Comparison of ENCODE assay signal across 10 cellular contexts in the genomic region with DNA sequence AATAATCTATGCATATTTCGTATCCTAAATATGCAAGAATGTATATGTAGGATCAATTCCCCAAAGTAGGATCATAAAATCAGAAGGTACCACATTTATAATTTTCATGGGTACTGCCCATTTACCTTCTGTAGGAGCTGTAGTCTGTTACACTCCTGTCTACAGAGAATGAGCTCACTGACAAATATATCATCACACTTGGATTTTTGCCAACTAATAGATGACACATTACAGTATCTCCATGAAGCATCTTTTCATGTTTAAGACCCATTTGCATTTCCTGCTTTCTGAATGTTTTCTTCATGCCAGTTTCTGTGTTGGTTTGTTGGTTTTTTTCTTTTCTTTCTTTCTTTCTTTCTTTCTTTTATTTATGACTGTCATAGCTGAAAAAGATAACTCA.
A peak's percentile ranks its signal among the peaks of the same experiment; 100 is the strongest.
DNase-seq lines count a peak whose midpoint lies in the region; ATAC-seq, FAIRE-seq and TF ChIP-seq lines count a peak whose summit lies in the region.
"Had no signal": no experiment of that assay in that cellular context is flagged by ENCODE, and none has a peak within 500 bp of the region (broad histone marks: within the 10 kb centered on the region; RNA-seq: fewer than 3 reads in every experiment).

No MANE protein-coding gene starts in this region.

- TF ChIP-seq CTCF in K562 (IDR thresholded peaks at IDR 0.05 in 2 of 3, conservative IDR thresholded peaks at IDR 0.05 in 1 of 3; ENCODE audit: insufficient read depth in 2 of 3, low read depth in 1 of 3, low read length in 3 of 3) (no peak), thyroid gland (IDR thresholded peaks at IDR 0.05) (no peak)

- no peaks in the 10 kb centered on the region for H3K79me2 ChIP-seq in K562 (ENCODE audit: control insufficient read depth, insufficient read depth, low read length)

- TF ChIP-seq POLR2A in K562 (conservative IDR thresholded peaks at IDR 0.05) (no peak), thyroid gland (IDR thresholded peaks at IDR 0.05) (no peak)

- no peak for TF ChIP-seq EP300 in K562 (IDR thresholded peaks at IDR 0.05; ENCODE audit: low read length)

- CTCF ChIA-PET in K562 (lab: Yijun Ruan, JAX; ENCODE audit: low intra/inter-chr PET ratio) = no interaction called here

- H4K20me1 ChIP-seq in K562 (replicated peaks; ENCODE audit: control insufficient read depth, insufficient read depth, low read length) = no peaks in the 10 kb centered on the region

- ATAC-seq in GM18517 (IDR thresholded peaks at IDR 0.05; ENCODE audit: unreplicated experiment) = peak; percentile 83
- peak; percentile 71 for ATAC-seq in GM21367 (IDR thresholded peaks at IDR 0.05; ENCODE audit: unreplicated experiment)
- peak; percentile 67 for ATAC-seq in HG03097 (IDR thresholded peaks at IDR 0.05; ENCODE audit: low FRiP score, unreplicated experiment)
- peak; percentile 54; the same call in 2 of the 3 replicates for ATAC-seq in K562

- intact Hi-C loops in K562 (cut with micrococcal nuclease) = no loop called here
- intact Hi-C loops in thyroid gland (cut with DNase I) = no loop called here

- POLR2A ChIA-PET in K562 (lab: Yijun Ruan, JAX) = interaction anchor here (1.2 kb wide), 1 partner anchor 12 kb away, joined by 4 read pairs; no protein-coding TSS in a partner anchor

- in situ Hi-C loops in K562 (cut with MboI) = no loop called here

- WGBS in K562 (ENCODE audit: insufficient coverage, low coverage, missing lambda C conversion rate) = 74% methylated on average over 1 of the region's 1 CpG
- whole genome bisulfite sequencing in thyroid gland, 2 donors = 94 to 100% methylated on average over 1 of the region's 1 CpG

- DNase-seq in K562 (ENCODE audit: extremely low read depth in 1 of 4, low spot score in 3 of 4) (peak in 2 of 4 experiments; percentile 31 to 37), activated gamma-delta T cell (lab: John Stamatoyannopoulos, UW) (no peak), A172 (ENCODE audit: low spot score) (no peak), thyroid gland (no peak)
- DNase-seq in stimulated activated CD4-positive, alpha-beta T cell treated with anti-CD3 and anti-CD28 coated beads, Interleukin-15, amount 100 ng/mL, for 24 hours = no peak
- DNase-seq: NCI-H1417 treated with DMSO at 0.1 percent for 48 hours, PC-9 had no signal

- H3K9me3 ChIP-seq in K562 (replicated peaks; ENCODE audit: control insufficient read depth, insufficient read depth, low read depth, low read length) (no peaks in the 10 kb centered on the region), thyroid gland (no peaks in the 10 kb centered on the region)

- peaks cover 85% of the 10 kb centered on the region for H3K36me3 ChIP-seq in K562 (ENCODE audit: control insufficient read depth, insufficient read depth, low read length)
- peaks cover 73 to 78% of the 10 kb centered on the region in 2 donors for H3K36me3 ChIP-seq in thyroid gland

- no peak for TF ChIP-seq RAD21 in K562 (CRISPR knock-in tag; conservative IDR thresholded peaks at IDR 0.05 in 1 of 2, IDR thresholded peaks at IDR 0.05 in 1 of 2)

- BruUV-seq in K562 (replicated peaks; lab: Mats Ljungman, UMichigan) = no TSS peak

- H3K4me1 ChIP-seq in K562 (replicated peaks in 1 of 2; ENCODE audit: control insufficient read depth in 2 of 2, insufficient read depth in 2 of 2, low read length in 2 of 2) (no peaks in the 10 kb centered on the region), thyroid gland (no peaks in the 10 kb centered on the region)

- no peak overlapping the region for H2AFZ ChIP-seq in K562 (ENCODE audit: low read depth, low read length)
- H2AFZ ChIP-seq: PC-9 had no signal

- H3K4me2 ChIP-seq in K562 (ENCODE audit: insufficient read depth, low read length) = no peak overlapping the region
- H3K4me2 ChIP-seq: PC-9 had no signal

- no peak overlapping the region for H3K27ac ChIP-seq in K562 (ENCODE audit: extremely low read depth, low read depth, low read length)
- H3K27ac ChIP-seq in thyroid gland = no peak overlapping the region
- H3K27ac ChIP-seq: PC-9 had no signal

- FAIRE-seq in K562 (lab: Jason Lieb, UNC) = no peak

- H3K9ac ChIP-seq in K562 (ENCODE audit: insufficient read depth in 1 of 2, low read depth in 2 of 2, low read length in 2 of 2) = no peak overlapping the region

- H3K27me3 ChIP-seq in K562 (ENCODE audit: control insufficient read depth in 2 of 2, insufficient read depth in 2 of 2, low read length in 2 of 2) (no peaks in the 10 kb centered on the region), thyroid gland (no peaks in the 10 kb centered on the region)

- H3K4me3 ChIP-seq in K562 = no peak overlapping the region
- H3K4me3 ChIP-seq in thyroid gland (replicated peaks in 1 of 3) = no peak overlapping the region
- H3K4me3 ChIP-seq: PC-9 had no signal

- H3K9me1 ChIP-seq in K562 (ENCODE audit: control insufficient read depth, insufficient read depth, low read length) = no peaks in the 10 kb centered on the region

TF ChIP-seq in K562, 482 proteins besides CTCF, POLR2A, EP300 and RAD21:
- peak; percentile 46 for TF ChIP-seq FOSL1 (tag; conservative IDR thresholded peaks at IDR 0.05)
- TF ChIP-seq ATF3 (IDR thresholded peaks at IDR 0.05) = peak; percentile 70
- no peak for TF ChIP-seq ATF3 (CRISPR knock-in tag; conservative IDR thresholded peaks at IDR 0.05)
- TF ChIP-seq MEIS2 (IDR thresholded peaks at IDR 0.05; ENCODE audit: partially characterized antibody) = peak; percentile 65
- peak; percentile 90 for TF ChIP-seq NFIC (IDR thresholded peaks at IDR 0.05)
- TF ChIP-seq, protein P1, sequence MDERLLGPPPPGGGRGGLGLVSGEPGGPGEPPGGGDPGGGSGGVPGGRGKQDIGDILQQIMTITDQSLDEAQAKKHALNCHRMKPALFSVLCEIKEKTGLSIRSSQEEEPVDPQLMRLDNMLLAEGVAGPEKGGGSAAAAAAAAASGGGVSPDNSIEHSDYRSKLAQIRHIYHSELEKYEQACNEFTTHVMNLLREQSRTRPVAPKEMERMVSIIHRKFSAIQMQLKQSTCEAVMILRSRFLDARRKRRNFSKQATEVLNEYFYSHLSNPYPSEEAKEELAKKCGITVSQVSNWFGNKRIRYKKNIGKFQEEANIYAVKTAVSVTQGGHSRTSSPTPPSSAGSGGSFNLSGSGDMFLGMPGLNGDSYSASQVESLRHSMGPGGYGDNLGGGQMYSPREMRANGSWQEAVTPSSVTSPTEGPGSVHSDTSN (CRISPR knock-in tag; IDR thresholded peaks at IDR 0.05; ENCODE audit: low read depth) = no peak
- TF ChIP-seq, protein P1 (tag; conservative IDR thresholded peaks at IDR 0.05; ENCODE audit: low read depth) = peak; percentile 40; the same call in 1 of the 2 replicates
- TF ChIP-seq ZNF655 (CRISPR knock-in tag; IDR thresholded peaks at IDR 0.05) = no peak
TF ChIP-seq in K562: peak in this region for 5.
